8 cellular contexts compared by ENCODE assay signal in genomic region chr12:40105515-40106201, GRCh38. TPM values are rescaled to one million over a fixed set of nuclear protein-coding genes. Genes with fewer than 3 reads are reported as not detected.
DNase-seq lines count a peak whose midpoint lies in the region; ATAC-seq and TF ChIP-seq lines count a peak whose summit lies in the region.

Gene SLC2A13, minus strand, starts transcription at chr12:40106081. Its CDS starts 273 bp downstream, at chr12:40105808.

- peaks cover 37% of the 10 kb centered on the region for H3K4me1 Mint-ChIP-seq in activated naive CD4-positive, alpha-beta T cell treated with anti-CD3 and anti-CD28 coated beads for 36 hours (ENCODE audit: low read depth)

- H3K4me3 ChIP-seq in SJCRH30 (peak within 1 kb of the TSS; percentile 84), osteoblast (ENCODE audit: insufficient read depth, low read length) (peak within 1 kb of the TSS; percentile 87), testis (peak within 1 kb of the TSS; percentile 87 to 98)

- TF ChIP-seq CTCF in osteoblast (IDR thresholded peaks at IDR 0.05; ENCODE audit: extremely low read depth, low read depth, low read length) = no peak
- no peak for TF ChIP-seq CTCF in testis (IDR thresholded peaks at IDR 0.05)

- no peaks in the 10 kb centered on the region for H3K9me3 ChIP-seq in SJCRH30 (replicated peaks)
- no peaks in the 10 kb centered on the region for H3K9me3 ChIP-seq in osteoblast (ENCODE audit: low read depth, low read length)
- H3K9me3 ChIP-seq in testis = no peaks in the 10 kb centered on the region

- peak within 1 kb of the TSS; percentile 78 for H3K4me2 ChIP-seq in osteoblast (ENCODE audit: insufficient read depth, low read length)

- H3K36me3 Mint-ChIP-seq in activated naive CD4-positive, alpha-beta T cell treated with anti-CD3 and anti-CD28 coated beads for 36 hours (ENCODE audit: low read depth) = no peaks in the 10 kb centered on the region

- H3K36me3 ChIP-seq in SJCRH30 = no peaks in the 10 kb centered on the region
- no peaks in the 10 kb centered on the region for H3K36me3 ChIP-seq in osteoblast (ENCODE audit: insufficient read depth, low read length)
- H3K36me3 ChIP-seq in testis (ENCODE audit: low read depth, missing control alignments) = no peaks in the 10 kb centered on the region

- CTCF ChIA-PET in activated naive CD4-positive, alpha-beta T cell treated with anti-CD3 and anti-CD28 coated beads for 36 hours (lab: Charles Lee) = interaction anchor here (1.6 to 7.9 kb wide), 3 partner anchors 12 to 96 kb away, joined by 3 to 80 read pairs (median 48); no protein-coding TSS in a partner anchor

- no peaks in the 10 kb centered on the region for H3K27me3 Mint-ChIP-seq in activated naive CD4-positive, alpha-beta T cell treated with anti-CD3 and anti-CD28 coated beads for 36 hours (ENCODE audit: low read depth)

- H3K27ac ChIP-seq in SJCRH30 = peak within 1 kb of the TSS; percentile 30; the same call in 1 of the 2 replicates
- H3K27ac ChIP-seq in osteoblast (ENCODE audit: low read depth, low read length) = peak within 1 kb of the TSS; percentile 53
- H3K27ac ChIP-seq in testis = peak within 1 kb of the TSS; percentile 85 to 93

- TF ChIP-seq POLR2A in testis (IDR thresholded peaks at IDR 0.05) = peak; percentile 64

- 0% methylated on average over 53 of the region's 97 CpGs; no CpG with 5 or more reads in 1 of the 2 donors for WGBS in testis, 2 donors

- 0 out of 2 replicates have a peak, but pooled peaks cover 2% of the 10 kb centered on the region for H3K4me1 ChIP-seq in SJCRH30
- H3K4me1 ChIP-seq in osteoblast (ENCODE audit: insufficient read depth, low read length) = peaks cover 18% of the 10 kb centered on the region
- H3K4me1 ChIP-seq in testis = no peaks in the 10 kb centered on the region

- peak within 1 kb of the TSS; percentile 76 for H3K4me3 Mint-ChIP-seq in activated naive CD4-positive, alpha-beta T cell treated with anti-CD3 and anti-CD28 coated beads for 36 hours

- H3K27ac Mint-ChIP-seq in activated naive CD4-positive, alpha-beta T cell treated with anti-CD3 and anti-CD28 coated beads for 36 hours = no peak within 1 kb of the TSS

- DNase-seq in ELF-1 (ENCODE audit: low read depth, low spot score) = peak; percentile 78
- DNase-seq in HuH-7.5 (ENCODE audit: low spot score) = peak; percentile 84
- peak; percentile 68 to 82 for DNase-seq in SJCRH30
- DNase-seq in activated naive CD4-positive, alpha-beta T cell treated with anti-CD3 and anti-CD28 coated beads for 36 hours = peak; percentile 65
- DNase-seq in glomerular visceral epithelial cell (ENCODE audit: extremely low spot score) = peak; percentile 72
- DNase-seq in osteoblast (ENCODE audit: insufficient read length, low spot score, missing footprints) = peak; percentile 98
- DNase-seq in testis = peak; percentile 82

- H3K27me3 ChIP-seq in SJCRH30 (no peaks in the 10 kb centered on the region), osteoblast (ENCODE audit: insufficient read depth, low read length) (peaks cover 7% of the 10 kb centered on the region), testis (no peaks in the 10 kb centered on the region)

- H3K9me3 Mint-ChIP-seq in activated naive CD4-positive, alpha-beta T cell treated with anti-CD3 and anti-CD28 coated beads for 36 hours = no peaks in the 10 kb centered on the region

- H4K20me1 ChIP-seq in osteoblast (ENCODE audit: insufficient read depth, low read length) = no peaks in the 10 kb centered on the region

- H2AFZ ChIP-seq in osteoblast (ENCODE audit: low read length) = peak within 1 kb of the TSS; percentile 87

- peaks cover 7% of the 10 kb centered on the region for H3K79me2 ChIP-seq in osteoblast (ENCODE audit: insufficient read depth, low read length)

- intact Hi-C loops in activated naive CD4-positive, alpha-beta T cell treated with anti-CD3 and anti-CD28 coated beads for 36 hours (cut with micrococcal nuclease) = loop anchor here (1.0 to 5.0 kb wide), 7 partner anchors 32 to 1968 kb away; partner anchors contain the start of gene KIF21A
- intact Hi-C loops in testis (cut with DNase I; ENCODE audit: low total_unique reads) = loop anchor here (10.0 kb wide), 1 partner anchor 91 kb away; no protein-coding TSS in a partner anchor

- peak; percentile 81 for ATAC-seq in GM21576 (IDR thresholded peaks at IDR 0.05; ENCODE audit: unreplicated experiment)

RNA-seq across cellular contexts. Expression of gene SLC2A13, which starts in this region (rescaled TPM):
- 8.4 and 11.1 TPM in 2 replicates for total RNA-seq in SJCRH30 (2014; rRNA removed; shearing (Covaris generic))
- 1 to 10 TPM; 2.0 to 2.1 TPM for total RNA-seq in activated naive CD4-positive, alpha-beta T cell treated with anti-CD3 and anti-CD28 coated beads for 36 hours
- total RNA-seq in osteoblast (12.3 and 13.8 TPM in 2 replicates), testis (10 to 100 TPM; 18.0 to 19.8 TPM)
- polyA plus RNA-seq in testis (ENCODE audit: insufficient read depth, low read depth, low replicate concordance) = 3.3 TPM

Comparison
In these comparisons a context has a peak if more than half of its experiments do, and no peak if none do; other contexts are left out.
1. Peak in every context shown above with its lines: DNase-seq, ATAC-seq, H3K4me3 ChIP-seq and H3K27ac ChIP-seq.
2. H3K27ac ChIP-seq: peak in every context shown above with its lines; median percentile 89 in testis; 53 in osteoblast; 30 in SJCRH30.